27 cellular contexts compared by ENCODE assay signal in the genomic region with DNA sequence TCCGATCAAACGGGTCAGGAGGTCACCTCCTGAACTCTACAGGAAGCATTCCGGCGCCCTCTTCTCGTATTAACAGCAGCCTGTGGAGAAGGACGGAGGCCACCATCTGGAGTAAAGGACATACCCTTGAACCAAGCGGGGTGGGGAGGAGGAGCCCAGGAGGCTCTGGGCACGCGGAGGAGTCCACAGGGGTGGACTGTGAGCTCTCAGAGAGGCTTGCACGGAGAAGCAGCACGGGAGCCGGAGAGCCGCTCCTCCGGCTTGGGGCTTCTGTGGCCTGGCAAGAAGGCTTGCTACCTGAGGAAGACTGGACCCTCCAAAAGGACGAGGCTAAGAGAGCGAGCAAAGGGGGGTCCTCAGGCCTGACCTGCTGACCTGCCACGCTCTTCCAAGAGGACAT.
"Had no signal": no experiment of that assay in that cellular context is flagged by ENCODE, and none has a peak within 500 bp of the region (broad histone marks: within the 10 kb centered on the region; RNA-seq: fewer than 3 reads in every experiment).

No MANE protein-coding gene starts in this region.

- H3K27ac ChIP-seq: neutrophil, ovary, prostate gland, suprapubic skin, tibial nerve, WERI-Rb-1 had no signal

- H3K27me3 ChIP-seq: neutrophil, ovary, suprapubic skin, tibial nerve had no signal

- H3K9me3 Mint-ChIP-seq: activated naive CD4-positive, alpha-beta T cell treated with anti-CD3 and anti-CD28 coated beads, Interleukin-2, amount 10 ng/mL, durations not matched to agents 7 days and 5 days; activated naive CD8-positive, alpha-beta T cell treated with anti-CD3 and anti-CD28 coated beads, Interleukin-2, amount 10 ng/mL, durations not matched to agents 7 days and 5 days; memory B cell; naive thymus-derived CD8-positive, alpha-beta T cell had no signal

- H3K27me3 Mint-ChIP-seq: activated naive CD4-positive, alpha-beta T cell treated with anti-CD3 and anti-CD28 coated beads, Interleukin-2, amount 10 ng/mL, durations not matched to agents 7 days and 5 days; activated naive CD8-positive, alpha-beta T cell treated with anti-CD3 and anti-CD28 coated beads, Interleukin-2, amount 10 ng/mL, durations not matched to agents 7 days and 5 days; memory B cell; naive thymus-derived CD8-positive, alpha-beta T cell; T-helper 17 cell had no signal

- H3K9me3 ChIP-seq: neutrophil, ovary, prostate gland, suprapubic skin, tibial nerve had no signal

- H3K4me3 ChIP-seq: ovary, prostate gland, smooth muscle cell, suprapubic skin, tibial nerve had no signal

- H3K27ac Mint-ChIP-seq: activated naive CD4-positive, alpha-beta T cell treated with anti-CD3 and anti-CD28 coated beads, Interleukin-2, amount 10 ng/mL, durations not matched to agents 7 days and 5 days; activated naive CD8-positive, alpha-beta T cell treated with anti-CD3 and anti-CD28 coated beads, Interleukin-2, amount 10 ng/mL, durations not matched to agents 7 days and 5 days; memory B cell had no signal

- H3K36me3 ChIP-seq: neutrophil, ovary, prostate gland, suprapubic skin, tibial nerve had no signal

- H3K36me3 Mint-ChIP-seq: activated naive CD4-positive, alpha-beta T cell treated with anti-CD3 and anti-CD28 coated beads, Interleukin-2, amount 10 ng/mL, durations not matched to agents 7 days and 5 days; activated naive CD8-positive, alpha-beta T cell treated with anti-CD3 and anti-CD28 coated beads, Interleukin-2, amount 10 ng/mL, durations not matched to agents 7 days and 5 days had no signal

- H3K4me3 Mint-ChIP-seq: activated naive CD4-positive, alpha-beta T cell treated with anti-CD3 and anti-CD28 coated beads, Interleukin-2, amount 10 ng/mL, durations not matched to agents 7 days and 5 days; activated naive CD8-positive, alpha-beta T cell treated with anti-CD3 and anti-CD28 coated beads, Interleukin-2, amount 10 ng/mL, durations not matched to agents 7 days and 5 days; memory B cell; naive thymus-derived CD8-positive, alpha-beta T cell; T-helper 17 cell had no signal

- DNase-seq: activated CD4-positive, alpha-beta T cell treated with anti-CD3 and anti-CD28 coated beads for 48 hours; activated CD4-positive, alpha-beta T cell treated with anti-CD3 and anti-CD28 coated beads, Interleukin-2, amount 50 U/mL, for 48 hours; activated CD8-positive, alpha-beta memory T cell treated with anti-CD3 and anti-CD28 coated beads for 24 hours; activated effector memory CD4-positive, alpha-beta T cell treated with Interleukin-2 at 50 U/mL for 16 hours; activated naive CD4-positive, alpha-beta T cell treated with anti-CD3 and anti-CD28 coated beads, Interleukin-2, amount 10 ng/mL, durations not matched to agents 7 days and 5 days; activated naive CD8-positive, alpha-beta T cell treated with anti-CD3 and anti-CD28 coated beads, Interleukin-2, amount 10 ng/mL, durations not matched to agents 7 days and 5 days; amniotic stem cell; caudate nucleus; foreskin fibroblast; midbrain; naive thymus-derived CD8-positive, alpha-beta T cell; retina; stimulated activated CD4-positive, alpha-beta T cell treated with anti-CD3 and anti-CD28 coated beads, Interleukin-15, amount 100 ng/mL, for 24 hours; stimulated activated CD4-positive, alpha-beta T cell treated with anti-CD3 and anti-CD28 coated beads, Interleukin-2, amount 100 ng/mL, for 24 hours; stimulated activated naive CD4-positive, alpha-beta T cell; T-helper 17 cell; T1000; WERI-Rb-1 had no signal

- H3K4me1 Mint-ChIP-seq: activated naive CD8-positive, alpha-beta T cell treated with anti-CD3 and anti-CD28 coated beads, Interleukin-2, amount 10 ng/mL, durations not matched to agents 7 days and 5 days had no signal

- ATAC-seq: activated CD4-positive, CD25-positive, alpha-beta regulatory T cell treated with anti-CD3 and anti-CD28 coated beads, Interleukin-2, amount 50 U/mL, for 24 hours; naive thymus-derived CD8-positive, alpha-beta T cell; SK-N-SH treated with all-trans-retinoic acid at 6 μM for 48 hours; T-helper 17 cell had no signal
